ENCODE assay signal across 28 cellular contexts in genomic region chr20:44419131-44419844, GRCh38.
"Had no signal": no experiment of that assay in that cellular context is flagged by ENCODE, and none has a peak within 500 bp of the region (broad histone marks: within the 10 kb centered on the region; RNA-seq: fewer than 3 reads in every experiment).

No MANE protein-coding gene starts in this region.

- H3K27me3 Mint-ChIP-seq: activated CD8-positive, alpha-beta T cell treated with anti-CD3 and anti-CD28 coated beads for 36 hours had no signal

- H3K4me1 ChIP-seq: esophagus muscularis mucosa, gastroesophageal sphincter, heart left ventricle, vagina had no signal

- H3K27ac ChIP-seq: esophagus muscularis mucosa, gastroesophageal sphincter, heart left ventricle, testis, vagina had no signal

- H3K9me3 ChIP-seq: esophagus muscularis mucosa, gastroesophageal sphincter, heart left ventricle, testis, vagina had no signal

- DNase-seq: activated CD4-positive, alpha-beta T cell treated with anti-CD3 and anti-CD28 coated beads, Interleukin-2, amount 10 ng/mL, durations not matched to agents 24 days and 14 days; activated CD8-positive, alpha-beta memory T cell treated with anti-CD3 and anti-CD28 coated beads, Interleukin-2, amount 10 ng/mL, durations not matched to agents 7 days and 5 days; activated CD8-positive, alpha-beta T cell treated with anti-CD3 and anti-CD28 coated beads for 36 hours; activated effector memory CD4-positive, alpha-beta T cell treated with anti-CD3 and anti-CD28 coated beads, Interleukin-2, amount 50 U/mL, for 16 hours; activated naive CD4-positive, alpha-beta T cell treated with anti-CD3 and anti-CD28 coated beads, Interleukin-2, amount 10 ng/mL, durations not matched to agents 7 days and 5 days; activated T-cell treated with anti-CD3 and anti-CD28 coated beads for 4 hours; anterior cingulate cortex; central memory CD4-positive, alpha-beta T cell; dermis blood vessel endothelial cell; islet precursor cell; left cardiac atrium; nephron progenitor cell; nucleus accumbens; posterior cingulate gyrus; stimulated activated CD4-positive, alpha-beta T cell treated with anti-CD3 and anti-CD28 coated beads, Interleukin-2, amount 100 ng/mL, for 48 hours; stimulated activated CD8-positive, alpha-beta memory T cell treated with anti-CD3 and anti-CD28 coated beads, Interleukin-4, amount 100 ng/mL, for 48 hours; stimulated activated naive CD4-positive, alpha-beta T cell; testis had no signal

- ATAC-seq: activated CD4-positive, CD25-positive, alpha-beta regulatory T cell treated with anti-CD3 and anti-CD28 coated beads, Interleukin-2, amount 50 U/mL, for 24 hours; activated CD8-positive, alpha-beta memory T cell treated with anti-CD3 and anti-CD28 coated beads, Interleukin-2, amount 10 ng/mL, durations not matched to agents 7 days and 5 days; activated CD8-positive, alpha-beta T cell treated with anti-CD3 and anti-CD28 coated beads for 36 hours; gastroesophageal sphincter; heart left ventricle; left cardiac atrium; sciatic nerve had no signal

- H3K4me1 Mint-ChIP-seq: activated CD4-positive, alpha-beta T cell treated with anti-CD3 and anti-CD28 coated beads, Interleukin-2, amount 10 ng/mL, durations not matched to agents 24 days and 14 days; activated CD8-positive, alpha-beta memory T cell treated with anti-CD3 and anti-CD28 coated beads, Interleukin-2, amount 10 ng/mL, durations not matched to agents 7 days and 5 days; activated naive CD4-positive, alpha-beta T cell treated with anti-CD3 and anti-CD28 coated beads, Interleukin-2, amount 10 ng/mL, durations not matched to agents 7 days and 5 days; brain; nephron progenitor cell had no signal

- H3K9me3 Mint-ChIP-seq: activated CD4-positive, alpha-beta T cell treated with anti-CD3 and anti-CD28 coated beads, Interleukin-2, amount 10 ng/mL, durations not matched to agents 24 days and 14 days; activated CD8-positive, alpha-beta T cell treated with anti-CD3 and anti-CD28 coated beads for 36 hours; activated naive CD4-positive, alpha-beta T cell treated with anti-CD3 and anti-CD28 coated beads, Interleukin-2, amount 10 ng/mL, durations not matched to agents 7 days and 5 days; brain; nephron progenitor cell; type B pancreatic cell had no signal

- H3K36me3 Mint-ChIP-seq: activated CD8-positive, alpha-beta memory T cell treated with anti-CD3 and anti-CD28 coated beads, Interleukin-2, amount 10 ng/mL, durations not matched to agents 7 days and 5 days; activated naive CD4-positive, alpha-beta T cell treated with anti-CD3 and anti-CD28 coated beads, Interleukin-2, amount 10 ng/mL, durations not matched to agents 7 days and 5 days; brain; type B pancreatic cell had no signal

- H3K4me3 ChIP-seq: esophagus muscularis mucosa, gastroesophageal sphincter, heart left ventricle, lung, smooth muscle cell, testis, vagina had no signal

- H3K36me3 ChIP-seq: esophagus muscularis mucosa, gastroesophageal sphincter, heart left ventricle, vagina had no signal

- H3K27ac Mint-ChIP-seq: activated CD4-positive, alpha-beta T cell treated with anti-CD3 and anti-CD28 coated beads, Interleukin-2, amount 10 ng/mL, durations not matched to agents 24 days and 14 days; activated CD8-positive, alpha-beta memory T cell treated with anti-CD3 and anti-CD28 coated beads, Interleukin-2, amount 10 ng/mL, durations not matched to agents 7 days and 5 days; activated CD8-positive, alpha-beta T cell treated with anti-CD3 and anti-CD28 coated beads for 36 hours; brain; nephron progenitor cell; type B pancreatic cell had no signal

- H3K27me3 ChIP-seq: testis, vagina had no signal

- H3K4me3 Mint-ChIP-seq: activated CD4-positive, alpha-beta T cell treated with anti-CD3 and anti-CD28 coated beads, Interleukin-2, amount 10 ng/mL, durations not matched to agents 24 days and 14 days; activated CD8-positive, alpha-beta memory T cell treated with anti-CD3 and anti-CD28 coated beads, Interleukin-2, amount 10 ng/mL, durations not matched to agents 7 days and 5 days; activated CD8-positive, alpha-beta T cell treated with anti-CD3 and anti-CD28 coated beads for 36 hours; activated naive CD4-positive, alpha-beta T cell treated with anti-CD3 and anti-CD28 coated beads, Interleukin-2, amount 10 ng/mL, durations not matched to agents 7 days and 5 days; brain; nephron progenitor cell; type B pancreatic cell had no signal
